ENCODE assay signal across 8 cellular contexts in genomic region chr6:11231564-11232176, GRCh38. TPM values are rescaled to one million over a fixed set of nuclear protein-coding genes. Genes with fewer than 3 reads are reported as not detected.
DNase-seq lines count a peak whose midpoint lies in the region; ATAC-seq and TF ChIP-seq lines count a peak whose summit lies in the region.

No MANE protein-coding gene starts in this region.

- CTCF ChIA-PET in CD8-positive, alpha-beta memory T cell (lab: Charles Lee) = interaction anchor here (0.8 to 2.1 kb wide), 3 partner anchors 59 to 264 kb away, joined by 3 to 5 read pairs (median 4); no protein-coding TSS in a partner anchor
- CTCF ChIA-PET in PC-9 (lab: Charles Lee) = interaction anchor here (0.6 to 1.7 kb wide), 5 partner anchors 22 to 796 kb away, joined by 4 to 12 read pairs (median 6); no protein-coding TSS in a partner anchor

- H3K27me3 ChIP-seq in CD8-positive, alpha-beta memory T cell (ENCODE audit: insufficient read depth, low read length, poor library complexity, severe bottlenecking) = no peaks in the 10 kb centered on the region
- H3K27me3 ChIP-seq in PC-9 (ENCODE audit: insufficient read depth, low read depth) (no peaks in the 10 kb centered on the region), muscle layer of duodenum (ENCODE audit: low read depth, low read length) (no peaks in the 10 kb centered on the region)

- H3K4me2 ChIP-seq in PC-9 = peak overlapping the region; percentile 85

- H3F3A ChIP-seq in PC-9 (ENCODE audit: insufficient read depth, low read depth) = peaks cover 37% of the 10 kb centered on the region

- peaks cover 68 to 88% (median 81%) of the 10 kb centered on the region in 3 donors for H3K4me1 Mint-ChIP-seq in CD8-positive, alpha-beta memory T cell
- peaks cover 16% of the 10 kb centered on the region for H3K4me1 Mint-ChIP-seq in endothelial cell (ENCODE audit: unreplicated experiment)

- H3K9me3 ChIP-seq in CD8-positive, alpha-beta memory T cell (ENCODE audit: low read length) = no peaks in the 10 kb centered on the region
- H3K9me3 ChIP-seq in PC-9 (ENCODE audit: insufficient read depth, low read depth) (no peaks in the 10 kb centered on the region), muscle layer of duodenum (ENCODE audit: control insufficient read depth in 1 of 2, low read length in 2 of 2) (no peaks in the 10 kb centered on the region)

- no peaks in the 10 kb centered on the region for H4K20me1 ChIP-seq in PC-9 (ENCODE audit: insufficient read depth)

- no peak for ATAC-seq in activated CD4-positive, CD25-positive, alpha-beta regulatory T cell treated with anti-CD3 and anti-CD28 coated beads, Interleukin-2, amount 50 U/mL, for 24 hours

- H3K9me3 Mint-ChIP-seq in CD8-positive, alpha-beta memory T cell = no peaks in the 10 kb centered on the region
- no peaks in the 10 kb centered on the region for H3K9me3 Mint-ChIP-seq in endothelial cell (ENCODE audit: unreplicated experiment)

- H3K27ac ChIP-seq in CD8-positive, alpha-beta memory T cell (ENCODE audit: low read depth, low read length) = peak overlapping the region; percentile 75
- H3K27ac ChIP-seq in PC-9 = peak overlapping the region; percentile 81
- peak overlapping the region; percentile 90 for H3K27ac ChIP-seq in muscle layer of duodenum (ENCODE audit: low read length)

- peak overlapping the region; percentile 93 to 100 (median 98) for H3K27ac Mint-ChIP-seq in CD8-positive, alpha-beta memory T cell
- peak overlapping the region; percentile 1 for H3K27ac Mint-ChIP-seq in endothelial cell (ENCODE audit: unreplicated experiment)

- peak overlapping the region; percentile 89 to 97 (median 91) for H3K4me3 Mint-ChIP-seq in CD8-positive, alpha-beta memory T cell
- peak overlapping the region; percentile 93 for H3K4me3 Mint-ChIP-seq in endothelial cell (ENCODE audit: unreplicated experiment)

- no peaks in the 10 kb centered on the region for H3K36me3 ChIP-seq in CD8-positive, alpha-beta memory T cell (ENCODE audit: insufficient read depth, low read length)
- 0 out of 2 replicates have a peak, but pooled peaks cover 4% of the 10 kb centered on the region for H3K36me3 ChIP-seq in PC-9 (ENCODE audit: low read depth)
- H3K36me3 ChIP-seq in muscle layer of duodenum (ENCODE audit: control insufficient read depth in 1 of 2, insufficient read depth in 2 of 2, low read length in 2 of 2) = peaks cover 0 to 7% of the 10 kb centered on the region in 2 donors

- H3K9me2 ChIP-seq in PC-9 (ENCODE audit: insufficient read depth) = no peaks in the 10 kb centered on the region

- BruUV-seq in PC-9 (replicated peaks; lab: Mats Ljungman, UMichigan) = no TSS peak

- TF ChIP-seq CTCF in PC-9 (conservative IDR thresholded peaks at IDR 0.05) (no peak), endothelial cell (IDR thresholded peaks at IDR 0.05; ENCODE audit: unreplicated experiment) (no peak)

- H3K4me3 ChIP-seq in CD8-positive, alpha-beta memory T cell (ENCODE audit: low read length) = peak overlapping the region; percentile 66
- H3K4me3 ChIP-seq in PC-9 = peak overlapping the region; percentile 81
- peak overlapping the region; percentile 66 to 86 for H3K4me3 ChIP-seq in muscle layer of duodenum (ENCODE audit: low read depth in 1 of 2, low read length in 2 of 2)

- H3K4me1 ChIP-seq in CD8-positive, alpha-beta memory T cell (ENCODE audit: insufficient read depth, low read length) = peaks cover 26% of the 10 kb centered on the region
- H3K4me1 ChIP-seq in PC-9 (replicated peaks; ENCODE audit: insufficient read depth) (peaks cover 36% of the 10 kb centered on the region), muscle layer of duodenum (ENCODE audit: control insufficient read depth in 1 of 2, insufficient read depth in 2 of 2, low read length in 2 of 2) (peaks cover 9 to 11% of the 10 kb centered on the region in 2 donors)

- peaks cover 0 to 7% (median 4%) of the 10 kb centered on the region in 3 donors for H3K36me3 Mint-ChIP-seq in CD8-positive, alpha-beta memory T cell
- H3K36me3 Mint-ChIP-seq in endothelial cell (ENCODE audit: low read depth, unreplicated experiment) = no peaks in the 10 kb centered on the region

- no peak for DNase-seq in CD8-positive, alpha-beta memory T cell
- DNase-seq in PC-9 (no peak), endothelial cell (ENCODE audit: low spot score) (no peak), AG08396 (ENCODE audit: low spot score) (no peak), SK-N-DZ (ENCODE audit: low spot score) (no peak), activated gamma-delta T cell (lab: John Stamatoyannopoulos, UW) (no peak)

- POLR2A ChIA-PET in CD8-positive, alpha-beta memory T cell (lab: Charles Lee) = interaction anchor here (0.6 to 1.4 kb wide), 7 partner anchors 8 to 138 kb away, joined by 3 to 13 read pairs (median 3); partner anchors contain the start of gene SMIM13
- POLR2A ChIA-PET in PC-9 (lab: Charles Lee; ENCODE audit: unreplicated experiment) = interaction anchor here (0.5 to 1.7 kb wide), 27 partner anchors 14 to 1251 kb away, joined by 3 to 44 read pairs (median 7); partner anchors contain the start of gene SMIM13

- intact Hi-C loops in PC-9 (cut with micrococcal nuclease; ENCODE audit: unreplicated experiment) = loop anchor here (1.0 to 5.0 kb wide), 9 partner anchors 45 to 265 kb away; partner anchors contain the start of gene SMIM13

- H3K27me3 Mint-ChIP-seq in CD8-positive, alpha-beta memory T cell = no peaks in the 10 kb centered on the region
- H3K27me3 Mint-ChIP-seq in endothelial cell (ENCODE audit: unreplicated experiment) = peaks cover 11% of the 10 kb centered on the region

- H3K79me2 ChIP-seq in PC-9 (ENCODE audit: low read depth) = peaks cover 54% of the 10 kb centered on the region

- no peak overlapping the region for H2AFZ ChIP-seq in PC-9

RNA-seq across cellular contexts. Expression of gene NEDD9, which starts 0.8 kb away (rescaled TPM):
- 10 to 100 TPM; 39.9 to 41.0 TPM for total RNA-seq in CD8-positive, alpha-beta memory T cell
- polyA plus RNA-seq in CD8-positive, alpha-beta memory T cell = 40.2 TPM
- total RNA-seq in PC-9 (2021) (35.8 and 57.5 TPM in 2 replicates), endothelial cell (ENCODE audit: unreplicated experiment) (3.2 TPM)
- 0.14 and 0.31 TPM in 2 replicates for polyA plus RNA-seq in SK-N-DZ (2014; cell fraction: cytosol; rRNA removed)
- 0.13 and 0.14 TPM in 2 replicates for polyA plus RNA-seq in SK-N-DZ (2014; cell fraction: nucleus; rRNA removed)
